In genomic region chr10:86941426-86941825, GRCh38 we compare ENCODE assay signal across 30 cellular contexts. TPM values are rescaled to one million over a fixed set of nuclear protein-coding genes. Genes with fewer than 3 reads are reported as not detected.
"Had no signal": no experiment of that assay in that cellular context is flagged by ENCODE, and none has a peak within 500 bp of the region (broad histone marks: within the 10 kb centered on the region; RNA-seq: fewer than 3 reads in every experiment).

No MANE protein-coding gene starts in this region.

- H3K27me3 Mint-ChIP-seq: activated CD4-positive, alpha-beta memory T cell treated with anti-CD3 and anti-CD28 coated beads, Interleukin-2, amount 10 ng/mL, durations not matched to agents 7 days and 5 days; activated CD4-positive, alpha-beta T cell treated with anti-CD3 and anti-CD28 coated beads, Interleukin-2, amount 10 ng/mL, durations not matched to agents 7 days and 5 days; activated T-cell treated with anti-CD3 and anti-CD28 coated beads, Interleukin-2, amount 50 U/mL, for 24 hours; brain had no signal

- H3K27ac ChIP-seq: ascending aorta, breast epithelium, cardiac muscle cell, epithelial cell of prostate, esophagus squamous epithelium, gastroesophageal sphincter had no signal

- DNase-seq: activated CD4-positive, alpha-beta T cell treated with anti-CD3 and anti-CD28 coated beads for 1 hour; activated CD4-positive, alpha-beta T cell treated with anti-CD3 and anti-CD28 coated beads for 4 hours; activated CD4-positive, alpha-beta T cell treated with anti-CD3 and anti-CD28 coated beads, Interleukin-2, amount 10 ng/mL, durations not matched to agents 7 days and 5 days; activated CD4-positive, alpha-beta T cell treated with anti-CD3 and anti-CD28 coated beads, Interleukin-2, amount 50 U/mL, for 4 hours; activated CD8-positive, alpha-beta memory T cell treated with anti-CD3 and anti-CD28 coated beads, Interleukin-2, amount 50 U/mL, for 48 hours; activated gamma-delta T cell; activated naive CD4-positive, alpha-beta T cell; activated naive CD4-positive, alpha-beta T cell treated with anti-CD3 and anti-CD28 coated beads, Interleukin-2, amount 10 ng/mL, durations not matched to agents 7 days and 5 days; activated naive CD8-positive, alpha-beta T cell treated with anti-CD3 and anti-CD28 coated beads, Interleukin-2, amount 10 ng/mL, durations not matched to agents 7 days and 5 days; activated T-cell treated with anti-CD3 and anti-CD28 coated beads for 4 hours; activated T-cell treated with anti-CD3 and anti-CD28 coated beads, Interleukin-2, amount 50 U/mL, for 24 hours; activated T-cell treated with anti-CD3 and anti-CD28 coated beads, Interleukin-2, amount 50 U/mL, for 72 hours; central memory CD4-positive, alpha-beta T cell; cerebellar nuclear complex; cortex of kidney; dermis blood vessel endothelial cell; effector CD4-positive, alpha-beta T cell; effector memory CD8-positive, alpha-beta T cell; esophagus squamous epithelium; foreskin melanocyte; T-helper 2 cell had no signal

- H3K9me3 ChIP-seq: ascending aorta, breast epithelium, esophagus squamous epithelium, gastroesophageal sphincter had no signal

- H3K36me3 ChIP-seq: breast epithelium, cardiac muscle cell, esophagus squamous epithelium had no signal

- H3K9me3 Mint-ChIP-seq: activated CD4-positive, alpha-beta memory T cell treated with anti-CD3 and anti-CD28 coated beads, Interleukin-2, amount 10 ng/mL, durations not matched to agents 7 days and 5 days; activated CD4-positive, alpha-beta T cell treated with anti-CD3 and anti-CD28 coated beads, Interleukin-2, amount 10 ng/mL, durations not matched to agents 7 days and 5 days; activated naive CD4-positive, alpha-beta T cell treated with anti-CD3 and anti-CD28 coated beads, Interleukin-2, amount 10 ng/mL, durations not matched to agents 7 days and 5 days; activated naive CD4-positive, alpha-beta T cell treated with anti-CD3 and anti-CD28 coated beads, Interleukin-2, amount 50 U/mL, for 72 hours; activated naive CD8-positive, alpha-beta T cell treated with anti-CD3 and anti-CD28 coated beads, Interleukin-2, amount 10 ng/mL, durations not matched to agents 7 days and 5 days; activated T-cell treated with anti-CD3 and anti-CD28 coated beads, Interleukin-2, amount 50 U/mL, for 24 hours; activated T-cell treated with anti-CD3 and anti-CD28 coated beads, Interleukin-2, amount 50 U/mL, for 72 hours; brain; effector memory CD8-positive, alpha-beta T cell had no signal

- H3K27me3 ChIP-seq: ascending aorta, breast epithelium, cardiac muscle cell, esophagus squamous epithelium had no signal

- H3K36me3 Mint-ChIP-seq: activated naive CD4-positive, alpha-beta T cell treated with anti-CD3 and anti-CD28 coated beads, Interleukin-2, amount 10 ng/mL, durations not matched to agents 7 days and 5 days; activated naive CD4-positive, alpha-beta T cell treated with anti-CD3 and anti-CD28 coated beads, Interleukin-2, amount 50 U/mL, for 72 hours; activated naive CD8-positive, alpha-beta T cell treated with anti-CD3 and anti-CD28 coated beads, Interleukin-2, amount 10 ng/mL, durations not matched to agents 7 days and 5 days; brain had no signal

- H3K4me3 Mint-ChIP-seq: activated CD4-positive, alpha-beta memory T cell treated with anti-CD3 and anti-CD28 coated beads, Interleukin-2, amount 10 ng/mL, durations not matched to agents 7 days and 5 days; activated CD4-positive, alpha-beta T cell treated with anti-CD3 and anti-CD28 coated beads, Interleukin-2, amount 10 ng/mL, durations not matched to agents 7 days and 5 days; activated naive CD4-positive, alpha-beta T cell treated with anti-CD3 and anti-CD28 coated beads, Interleukin-2, amount 10 ng/mL, durations not matched to agents 7 days and 5 days; activated naive CD8-positive, alpha-beta T cell treated with anti-CD3 and anti-CD28 coated beads, Interleukin-2, amount 10 ng/mL, durations not matched to agents 7 days and 5 days; activated T-cell treated with anti-CD3 and anti-CD28 coated beads, Interleukin-2, amount 50 U/mL, for 24 hours; activated T-cell treated with anti-CD3 and anti-CD28 coated beads, Interleukin-2, amount 50 U/mL, for 72 hours; brain; effector memory CD8-positive, alpha-beta T cell had no signal

- H3K4me3 ChIP-seq: breast epithelium, cardiac muscle cell, esophagus squamous epithelium, gastroesophageal sphincter had no signal

- ATAC-seq: activated naive CD4-positive, alpha-beta T cell treated with anti-CD3 and anti-CD28 coated beads, Interleukin-2, amount 50 U/mL, for 72 hours; activated T-cell treated with anti-CD3 and anti-CD28 coated beads, Interleukin-2, amount 50 U/mL, for 72 hours; effector memory CD8-positive, alpha-beta T cell; gastroesophageal sphincter had no signal

- H3K27ac Mint-ChIP-seq: activated CD4-positive, alpha-beta memory T cell treated with anti-CD3 and anti-CD28 coated beads, Interleukin-2, amount 10 ng/mL, durations not matched to agents 7 days and 5 days; activated CD4-positive, alpha-beta T cell treated with anti-CD3 and anti-CD28 coated beads, Interleukin-2, amount 10 ng/mL, durations not matched to agents 7 days and 5 days; activated naive CD4-positive, alpha-beta T cell treated with anti-CD3 and anti-CD28 coated beads, Interleukin-2, amount 10 ng/mL, durations not matched to agents 7 days and 5 days; activated naive CD4-positive, alpha-beta T cell treated with anti-CD3 and anti-CD28 coated beads, Interleukin-2, amount 50 U/mL, for 72 hours; activated naive CD8-positive, alpha-beta T cell treated with anti-CD3 and anti-CD28 coated beads, Interleukin-2, amount 10 ng/mL, durations not matched to agents 7 days and 5 days; activated T-cell treated with anti-CD3 and anti-CD28 coated beads, Interleukin-2, amount 50 U/mL, for 24 hours; activated T-cell treated with anti-CD3 and anti-CD28 coated beads, Interleukin-2, amount 50 U/mL, for 72 hours; brain; effector memory CD8-positive, alpha-beta T cell had no signal

RNA-seq across cellular contexts. Expression of gene MMRN2, which starts 16.0 kb away (rescaled TPM):
- total RNA-seq: activated CD4-positive, alpha-beta memory T cell treated with anti-CD3 and anti-CD28 coated beads, Interleukin-2, amount 10 ng/mL, durations not matched to agents 7 days and 5 days; activated CD4-positive, alpha-beta T cell treated with anti-CD3 and anti-CD28 coated beads, Interleukin-2, amount 10 ng/mL, durations not matched to agents 7 days and 5 days; activated naive CD4-positive, alpha-beta T cell treated with anti-CD3 and anti-CD28 coated beads, Interleukin-2, amount 50 U/mL, for 72 hours; activated naive CD8-positive, alpha-beta T cell treated with anti-CD3 and anti-CD28 coated beads, Interleukin-2, amount 10 ng/mL, durations not matched to agents 7 days and 5 days; T-helper 1 cell treated with Interleukin-12 subunit alpha and Interleukin-12 subunit beta and Interleukin-4 antibody, amounts not matched to agents 30 ng/mL and 1 ng/mL, for 36 hours had no signal

RNA-seq across cellular contexts. Expression of gene SNCG, which starts 17.0 kb away (rescaled TPM):
- total RNA-seq: activated CD4-positive, alpha-beta memory T cell treated with anti-CD3 and anti-CD28 coated beads, Interleukin-2, amount 10 ng/mL, durations not matched to agents 7 days and 5 days; activated CD4-positive, alpha-beta T cell treated with anti-CD3 and anti-CD28 coated beads, Interleukin-2, amount 10 ng/mL, durations not matched to agents 7 days and 5 days; activated naive CD8-positive, alpha-beta T cell treated with anti-CD3 and anti-CD28 coated beads, Interleukin-2, amount 10 ng/mL, durations not matched to agents 7 days and 5 days; activated T-cell treated with anti-CD3 and anti-CD28 coated beads, Interleukin-2, amount 50 U/mL, for 72 hours had no signal

RNA-seq across cellular contexts. Expression of gene ADIRF, which starts 26.9 kb away (rescaled TPM):
- total RNA-seq: activated CD4-positive, alpha-beta memory T cell treated with anti-CD3 and anti-CD28 coated beads, Interleukin-2, amount 10 ng/mL, durations not matched to agents 7 days and 5 days; activated CD4-positive, alpha-beta T cell treated with anti-CD3 and anti-CD28 coated beads, Interleukin-2, amount 10 ng/mL, durations not matched to agents 7 days and 5 days; activated naive CD4-positive, alpha-beta T cell treated with anti-CD3 and anti-CD28 coated beads, Interleukin-2, amount 50 U/mL, for 72 hours; activated naive CD8-positive, alpha-beta T cell treated with anti-CD3 and anti-CD28 coated beads, Interleukin-2, amount 10 ng/mL, durations not matched to agents 7 days and 5 days; activated T-cell treated with anti-CD3 and anti-CD28 coated beads, Interleukin-2, amount 50 U/mL, for 72 hours; cardiac muscle cell; T-helper 1 cell treated with Interleukin-12 subunit alpha and Interleukin-12 subunit beta and Interleukin-4 antibody, amounts not matched to agents 30 ng/mL and 1 ng/mL, for 36 hours had no signal
